Comparison of ENCODE assay signal across 11 cellular contexts in the genomic region with DNA sequence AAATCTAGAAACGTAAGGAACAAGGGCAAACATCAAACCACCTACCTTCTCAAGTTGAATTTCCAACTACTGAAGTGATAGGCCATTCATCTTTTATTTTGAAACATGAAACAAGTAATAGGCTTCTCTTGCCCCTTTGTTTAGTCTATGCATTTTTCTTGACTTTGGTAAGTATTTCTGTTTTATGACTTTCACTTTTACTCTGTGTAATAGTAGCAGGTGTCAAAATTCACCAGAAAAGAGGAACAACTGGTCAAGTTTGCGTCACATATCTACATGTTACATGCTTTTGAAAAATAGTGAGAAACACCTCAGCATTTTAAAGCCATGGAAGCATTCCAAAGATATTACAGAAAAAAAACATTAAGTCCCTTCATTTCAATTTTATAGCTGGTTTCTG.
DNase-seq lines count a peak whose midpoint lies in the region; ATAC-seq and TF ChIP-seq lines count a peak whose summit lies in the region.
"Had no signal": no experiment of that assay in that cellular context is flagged by ENCODE, and none has a peak within 500 bp of the region (broad histone marks: within the 10 kb centered on the region; RNA-seq: fewer than 3 reads in every experiment).

No MANE protein-coding gene starts in this region.

- no peak overlapping the region for H3K4me3 ChIP-seq in smooth muscle cell

- no peaks in the 10 kb centered on the region for H3K27me3 ChIP-seq in smooth muscle cell (ENCODE audit: low read depth)

- no peak overlapping the region for H2AFZ ChIP-seq in smooth muscle cell (ENCODE audit: low read depth)

- no peaks in the 10 kb centered on the region for H3F3A ChIP-seq in smooth muscle cell (ENCODE audit: low read depth)

- H3K9me3 ChIP-seq in smooth muscle cell (replicated peaks; ENCODE audit: low read depth), result no peaks in the 10 kb centered on the region

- H3K9ac ChIP-seq in smooth muscle cell (ENCODE audit: low read depth), result peak overlapping the region; percentile 67

- WGBS in smooth muscle cell (ENCODE audit: low lambda C conversion rate), result 75% methylated on average over 2 of the region's 2 CpGs

- no peak for TF ChIP-seq CTCF in smooth muscle cell (IDR thresholded peaks at IDR 0.05; ENCODE audit: borderline replicate concordance, insufficient read depth, poor library complexity, severe bottlenecking)

- DNase-seq in NAMALWA (ENCODE audit: low spot score), result peak; percentile 71
- DNase-seq in smooth muscle cell (lab: John Stamatoyannopoulos, UW; ENCODE audit: unreplicated experiment), result no peak
- DNase-seq in SHP77 (lab: John Stamatoyannopoulos, UW), result no peak
- no peak for DNase-seq in NCI-H1436 (lab: John Stamatoyannopoulos, UW)
- no peak for DNase-seq in EL
- DNase-seq in NCI-H187 (lab: John Stamatoyannopoulos, UW), result no peak
- DNase-seq: activated naive CD8-positive, alpha-beta T cell treated with anti-CD3 and anti-CD28 coated beads, Interleukin-2, amount 10 ng/mL, durations not matched to agents 7 days and 5 days; NCI-H187 treated with DMSO at 0.1 percent for 48 hours; T-helper 9 cell had no signal

- H3K79me2 ChIP-seq in smooth muscle cell (ENCODE audit: low read depth), result no peaks in the 10 kb centered on the region

- H3K36me3 ChIP-seq in smooth muscle cell (ENCODE audit: low read depth), result no peaks in the 10 kb centered on the region

- no peaks in the 10 kb centered on the region for H3K4me1 ChIP-seq in smooth muscle cell (ENCODE audit: low read depth)

- H3K27ac ChIP-seq in smooth muscle cell (ENCODE audit: low read depth), result peak overlapping the region; percentile 82

- peak; percentile 80 for ATAC-seq in GM19328 (IDR thresholded peaks at IDR 0.05; ENCODE audit: unreplicated experiment)
- peak; percentile 97 for ATAC-seq in HG02884 (IDR thresholded peaks at IDR 0.05; ENCODE audit: unreplicated experiment)

- no peaks in the 10 kb centered on the region for H4K20me1 ChIP-seq in smooth muscle cell (ENCODE audit: low read depth)

- peak overlapping the region; percentile 28 for H3K4me2 ChIP-seq in smooth muscle cell
